ENCODE assay signal across 13 cellular contexts in the genomic region with DNA sequence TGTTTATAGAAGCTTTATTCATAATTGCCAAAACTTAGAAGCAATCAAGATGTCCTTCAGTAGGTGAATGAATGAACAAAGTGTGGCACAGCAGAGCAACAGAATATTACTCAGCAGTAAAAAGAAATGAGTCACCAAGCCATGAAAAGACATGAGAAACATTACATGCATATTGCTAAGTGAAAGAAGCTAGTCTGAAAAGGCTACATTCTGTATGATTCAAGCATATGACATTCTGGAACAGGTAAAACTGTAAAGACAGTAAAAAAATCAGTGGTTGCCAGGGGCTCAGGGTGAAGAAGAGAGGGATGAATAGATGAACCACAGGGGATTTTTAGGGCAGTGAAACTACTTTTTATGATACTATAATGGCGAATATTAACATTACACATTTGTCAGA.
DNase-seq lines count a peak whose midpoint lies in the region; ATAC-seq and TF ChIP-seq lines count a peak whose summit lies in the region.
"Had no signal": no experiment of that assay in that cellular context is flagged by ENCODE, and none has a peak within 500 bp of the region (broad histone marks: within the 10 kb centered on the region; RNA-seq: fewer than 3 reads in every experiment).

No MANE protein-coding gene starts in this region.

- TF ChIP-seq POLR2A in heart left ventricle (IDR thresholded peaks at IDR 0.05): no peak

- POLR2A ChIA-PET in activated CD4-positive, alpha-beta T cell treated with anti-CD3 and anti-CD28 coated beads for 36 hours (lab: Charles Lee): no interaction called here

- H3K4me3 Mint-ChIP-seq in activated CD4-positive, alpha-beta T cell treated with anti-CD3 and anti-CD28 coated beads for 36 hours: no peak overlapping the region

- no peak for TF ChIP-seq CTCF in heart left ventricle (IDR thresholded peaks at IDR 0.05)

- H3K27ac Mint-ChIP-seq in activated CD4-positive, alpha-beta T cell treated with anti-CD3 and anti-CD28 coated beads for 36 hours: peak overlapping the region; percentile 9

- in situ Hi-C loops in ACHN (cut with HindIII; ENCODE audit: low pct_ligation_motif_present, low pct_unique_long_range_greater_than_20kb, low sequenced_read_pairs): no loop called here

- H3K4me3 ChIP-seq in heart left ventricle: no peak overlapping the region
- H3K4me3 ChIP-seq: dorsolateral prefrontal cortex, PC-9 had no signal

- no peaks in the 10 kb centered on the region for H3K27me3 Mint-ChIP-seq in activated CD4-positive, alpha-beta T cell treated with anti-CD3 and anti-CD28 coated beads for 36 hours

- DNase-seq in activated CD4-positive, alpha-beta T cell treated with anti-CD3 and anti-CD28 coated beads for 36 hours: peak; percentile 16
- no peak for DNase-seq in activated CD4-positive, alpha-beta T cell treated with anti-CD3 and anti-CD28 coated beads, Interleukin-2, amount 50 U/mL, for 1 hour
- DNase-seq in heart left ventricle (no peak), ACHN (no peak), NCI-H2107 treated with DMSO at 0.1 percent for 48 hours (lab: John Stamatoyannopoulos, UW; ENCODE audit: unreplicated experiment) (no peak)
- DNase-seq: dorsolateral prefrontal cortex; NCI-H1048; NCI-H446; PC-9; stimulated activated CD4-positive, alpha-beta T cell treated with anti-CD3 and anti-CD28 coated beads, Interleukin-12 subunit alpha, Interleukin-12 subunit beta, amount 100 ng/mL, for 4 hours had no signal

- CTCF ChIA-PET in activated CD4-positive, alpha-beta T cell treated with anti-CD3 and anti-CD28 coated beads for 36 hours (lab: Charles Lee): interaction anchor here (0.6 to 2.3 kb wide), 2 partner anchors 12 to 99 kb away, joined by 3 to 5 read pairs; no protein-coding TSS in a partner anchor

- intact Hi-C loops in activated CD4-positive, alpha-beta T cell treated with anti-CD3 and anti-CD28 coated beads for 36 hours (cut with DNase I, micrococcal nuclease): loop anchor here (1.0 to 5.0 kb wide), 4 partner anchors 74 to 145 kb away; no protein-coding TSS in a partner anchor
- intact Hi-C loops in heart left ventricle (cut with DNase I): no loop called here

- H3K4me1 Mint-ChIP-seq in activated CD4-positive, alpha-beta T cell treated with anti-CD3 and anti-CD28 coated beads for 36 hours: peaks cover 13% of the 10 kb centered on the region

- H3K9me3 ChIP-seq in heart left ventricle: no peaks in the 10 kb centered on the region

- no peaks in the 10 kb centered on the region for H3K27me3 ChIP-seq in heart left ventricle

- no peaks in the 10 kb centered on the region for H3K36me3 Mint-ChIP-seq in activated CD4-positive, alpha-beta T cell treated with anti-CD3 and anti-CD28 coated beads for 36 hours (ENCODE audit: low read depth)

- no peaks in the 10 kb centered on the region for H3K9me3 Mint-ChIP-seq in activated CD4-positive, alpha-beta T cell treated with anti-CD3 and anti-CD28 coated beads for 36 hours (ENCODE audit: low read depth)

- peaks cover 0 to 3% (median 0%) of the 10 kb centered on the region in 12 donors for H3K4me1 ChIP-seq in heart left ventricle

- no peaks in the 10 kb centered on the region for H3K36me3 ChIP-seq in heart left ventricle

- 0 to 58% (median 30%) methylated on average over 1 of the region's 1 CpG for WGBS in heart left ventricle, 4 donors

- ATAC-seq in activated CD4-positive, alpha-beta T cell treated with anti-CD3 and anti-CD28 coated beads for 36 hours: peak; percentile 97
- peak; percentile 82 for ATAC-seq in GM18870 (IDR thresholded peaks at IDR 0.05; ENCODE audit: unreplicated experiment)
- peak; percentile 75 for ATAC-seq in HG02642 (IDR thresholded peaks at IDR 0.05; ENCODE audit: poor library complexity, unreplicated experiment)
- peak; percentile 45 for ATAC-seq in HG03520 (IDR thresholded peaks at IDR 0.05; ENCODE audit: unreplicated experiment)
- no peak for ATAC-seq in heart left ventricle

- H3K27ac ChIP-seq in heart left ventricle: no peak overlapping the region
- H3K27ac ChIP-seq: dorsolateral prefrontal cortex, PC-9 had no signal

Comparison
In these comparisons a context has a peak if more than half of its experiments do, and no peak if none do; other contexts are left out.
1. ATAC-seq: peak in activated CD4-positive, alpha-beta T cell treated with anti-CD3 and anti-CD28 coated beads for 36 hours (single experiment), GM18870 (single experiment), HG02642 (single experiment) and HG03520 (single experiment); none in heart left ventricle (0 of 4).
2. intact Hi-C loops: an anchor here in activated CD4-positive, alpha-beta T cell treated with anti-CD3 and anti-CD28 coated beads for 36 hours (1.0 to 5.0 kb wide); none called in heart left ventricle.